20 cellular contexts compared by ENCODE assay signal in genomic region chr6:4586469-4586859, GRCh38.
DNase-seq lines count a peak whose midpoint lies in the region; ATAC-seq and TF ChIP-seq lines count a peak whose summit lies in the region.
"Had no signal": no experiment of that assay in that cellular context is flagged by ENCODE, and none has a peak within 500 bp of the region (broad histone marks: within the 10 kb centered on the region; RNA-seq: fewer than 3 reads in every experiment).

No MANE protein-coding gene starts in this region.

- H4K20me1 ChIP-seq in mammary epithelial cell (ENCODE audit: insufficient read depth, low read length) (no peaks in the 10 kb centered on the region), hepatocyte (ENCODE audit: insufficient read depth, poor library complexity, severe bottlenecking) (no peaks in the 10 kb centered on the region)

- intact Hi-C loops in mammary epithelial cell (cut with micrococcal nuclease) = no loop called here
- intact Hi-C loops in breast epithelium (cut with DNase I; ENCODE audit: low total_unique reads) = no loop called here
- intact Hi-C loops in upper lobe of right lung (cut with DNase I) = no loop called here

- dilution Hi-C loops in mammary epithelial cell (cut with HindIII; ENCODE audit: low sequenced_read_pairs) = no loop called here

- H3K36me3 ChIP-seq in mammary epithelial cell (ENCODE audit: insufficient read depth, low read length) (no peaks in the 10 kb centered on the region), breast epithelium (no peaks in the 10 kb centered on the region), hepatocyte (replicated peaks; ENCODE audit: insufficient read depth, low read depth) (no peaks in the 10 kb centered on the region), trophoblast cell (ENCODE audit: control insufficient read depth in 1 of 2, insufficient read depth in 2 of 2, low read length in 2 of 2) (no peaks in the 10 kb centered on the region), upper lobe of right lung (no peaks in the 10 kb centered on the region)

- H2BK120ac ChIP-seq in trophoblast cell (ENCODE audit: insufficient read depth, low read length, poor library complexity) = peak overlapping the region; percentile 93

- H4K12ac ChIP-seq in trophoblast cell (ENCODE audit: low read depth, low read length) = no peak overlapping the region

- H3K79me1 ChIP-seq in trophoblast cell (ENCODE audit: low read length) = peaks cover 25% of the 10 kb centered on the region

- H3K9ac ChIP-seq in mammary epithelial cell (ENCODE audit: insufficient read depth, low read length) (no peak overlapping the region), trophoblast cell (ENCODE audit: low read length) (no peak overlapping the region)
- H3K9ac ChIP-seq: GM23248 had no signal

- no peaks in the 10 kb centered on the region for H3K9me2 ChIP-seq in hepatocyte (replicated peaks; ENCODE audit: insufficient read depth)

- H3K18ac ChIP-seq in trophoblast cell (ENCODE audit: low read length) = no peak overlapping the region

- peak overlapping the region; percentile 3 for H3K14ac ChIP-seq in trophoblast cell (ENCODE audit: low read length)

- in situ Hi-C loops in mammary epithelial cell (cut with MboI; ENCODE audit: low sequenced_read_pairs in 2 of 2) = no loop called here

- H3K79me2 ChIP-seq in mammary epithelial cell (ENCODE audit: insufficient read depth, low read length) = no peaks in the 10 kb centered on the region
- H3K79me2 ChIP-seq in hepatocyte = no peaks in the 10 kb centered on the region
- peaks cover 2% of the 10 kb centered on the region for H3K79me2 ChIP-seq in trophoblast cell (ENCODE audit: control insufficient read depth, insufficient read depth, low read length, poor library complexity)

- TF ChIP-seq POLR2A in breast epithelium (IDR thresholded peaks at IDR 0.05) = no peak

- H3K27ac ChIP-seq in mammary epithelial cell (ENCODE audit: insufficient read depth, low read depth, low read length) = no peak overlapping the region
- no peak overlapping the region for H3K27ac ChIP-seq in breast epithelium
- peak overlapping the region; percentile 6 for H3K27ac ChIP-seq in hepatocyte
- H3K27ac ChIP-seq in trophoblast cell (ENCODE audit: low read depth, low read length) = peak overlapping the region; percentile 89
- no peak overlapping the region for H3K27ac ChIP-seq in upper lobe of right lung
- H3K27ac ChIP-seq: 22Rv1, GM23248 had no signal

- peak overlapping the region; percentile 48 for H2AK5ac ChIP-seq in trophoblast cell (ENCODE audit: low read length)

- peak overlapping the region; percentile 18 for H2AFZ ChIP-seq in mammary epithelial cell (ENCODE audit: low read depth, low read length)
- H2AFZ ChIP-seq in hepatocyte = no peak overlapping the region
- no peak overlapping the region for H2AFZ ChIP-seq in trophoblast cell (ENCODE audit: insufficient read depth, low read length, poor library complexity)
- H2AFZ ChIP-seq: GM23248 had no signal

- CTCF ChIA-PET in mammary epithelial cell (lab: Charles Lee; ENCODE audit: low non-redundant PET) = interaction anchor here (0.6 kb wide), 1 partner anchor 376 kb away, joined by 3 read pairs; no protein-coding TSS in a partner anchor

- peak overlapping the region; percentile 64 for H2BK5ac ChIP-seq in trophoblast cell (ENCODE audit: low read depth, low read length, poor library complexity)

- 100% methylated on average over 3 of the region's 3 CpGs for WGBS in mammary epithelial cell (ENCODE audit: low coverage, missing lambda C conversion rate)
- WGBS in hepatocyte (ENCODE audit: low lambda C conversion rate, missing lambda C conversion rate) = 93% methylated on average over 3 of the region's 3 CpGs
- no CpG with 5 or more reads among the region's 3 CpGs for WGBS in trophoblast cell (ENCODE audit: extremely low coverage, insufficient coverage, insufficient read length)

- no peak for TF ChIP-seq CTCF in mammary epithelial cell (conservative IDR thresholded peaks at IDR 0.05 in 1 of 2, IDR thresholded peaks at IDR 0.05 in 1 of 2; ENCODE audit: extremely low read depth in 1 of 2, insufficient read depth in 1 of 2, low read depth in 1 of 2, low read length in 2 of 2)
- TF ChIP-seq CTCF in breast epithelium (IDR thresholded peaks at IDR 0.05) = no peak
- no peak for TF ChIP-seq CTCF in hepatocyte (IDR thresholded peaks at IDR 0.05; ENCODE audit: poor library complexity)
- no peak for TF ChIP-seq CTCF in upper lobe of right lung (IDR thresholded peaks at IDR 0.05)

- peak overlapping the region; percentile 31 for H2BK12ac ChIP-seq in trophoblast cell (ENCODE audit: low read length)

- no peak overlapping the region for H3K4me3 ChIP-seq in mammary epithelial cell (replicated peaks in 1 of 3; ENCODE audit: insufficient read depth in 1 of 3, low read depth in 2 of 3, low read length in 3 of 3)
- H3K4me3 ChIP-seq in breast epithelium = no peak overlapping the region
- H3K4me3 ChIP-seq in hepatocyte = no peak overlapping the region
- no peak overlapping the region for H3K4me3 ChIP-seq in trophoblast cell (ENCODE audit: low read depth, low read length)
- no peak overlapping the region for H3K4me3 ChIP-seq in upper lobe of right lung
- H3K4me3 ChIP-seq: GM23248 had no signal

- H3K9me3 ChIP-seq in mammary epithelial cell (replicated peaks; ENCODE audit: insufficient read depth, low read length) = no peaks in the 10 kb centered on the region
- peaks cover 0 to 5% of the 10 kb centered on the region in 2 donors for H3K9me3 ChIP-seq in breast epithelium
- no peaks in the 10 kb centered on the region for H3K9me3 ChIP-seq in hepatocyte (ENCODE audit: low read depth)
- no peaks in the 10 kb centered on the region for H3K9me3 ChIP-seq in trophoblast cell (ENCODE audit: insufficient read depth, low read depth, low read length)
- H3K9me3 ChIP-seq in upper lobe of right lung = peaks cover 3% of the 10 kb centered on the region

- no TSS peak for BruUV-seq in mammary epithelial cell (replicated peaks; lab: Mats Ljungman, UMichigan)

- H3K27me3 ChIP-seq in mammary epithelial cell (ENCODE audit: insufficient read depth, low read length) = no peaks in the 10 kb centered on the region
- H3K27me3 ChIP-seq in breast epithelium = no peaks in the 10 kb centered on the region
- H3K27me3 ChIP-seq in hepatocyte = no peaks in the 10 kb centered on the region
- H3K27me3 ChIP-seq in trophoblast cell (ENCODE audit: insufficient read depth, low read length) = no peaks in the 10 kb centered on the region
- H3K27me3 ChIP-seq in upper lobe of right lung = no peaks in the 10 kb centered on the region

- H3K4me2 ChIP-seq in mammary epithelial cell (ENCODE audit: insufficient read depth, low read depth, low read length) (no peak overlapping the region), hepatocyte (no peak overlapping the region), trophoblast cell (ENCODE audit: low read length) (no peak overlapping the region)

- H4K91ac ChIP-seq in trophoblast cell (ENCODE audit: low read depth, low read length) = peak overlapping the region; percentile 95

- H3K4me1 ChIP-seq in mammary epithelial cell (ENCODE audit: insufficient read depth, low read length) (peaks cover 22% of the 10 kb centered on the region), breast epithelium (no peaks in the 10 kb centered on the region), hepatocyte (ENCODE audit: insufficient read depth) (peaks cover 5% of the 10 kb centered on the region), trophoblast cell (ENCODE audit: control insufficient read depth in 1 of 2, insufficient read depth in 2 of 2, low read length in 2 of 2) (peaks cover 25 to 31% of the 10 kb centered on the region in 2 experiments), upper lobe of right lung (no peaks in the 10 kb centered on the region)

- H3K4ac ChIP-seq in trophoblast cell (ENCODE audit: low read depth, low read length) = peak overlapping the region; percentile 1

- no peak overlapping the region for H3K23ac ChIP-seq in trophoblast cell (ENCODE audit: low read length)

- ATAC-seq in upper lobe of right lung = no peak
- ATAC-seq: HepG2 had no signal

- DNase-seq in mammary epithelial cell (no peak), breast epithelium (ENCODE audit: low spot score in 2 of 2) (no peak), hepatocyte (ENCODE audit: low spot score) (no peak), trophoblast cell (peak in 1 of 2 donors; percentile 44), NCI-H187 (lab: John Stamatoyannopoulos, UW) (no peak), upper lobe of right lung (no peak), NCI-H748 treated with DMSO at 0.1 percent for 48 hours (lab: John Stamatoyannopoulos, UW) (no peak)
- DNase-seq: DMS53, GM23248, H7, Kasumi-1, NCI-H1105, NCI-H1436 treated with DMSO at 0.1 percent for 48 hours, NCI-H2029, NCI-H446, NCI-H526, RPMI8226, SHP77 had no signal

- H4K8ac ChIP-seq in trophoblast cell (ENCODE audit: low read depth, low read length) = peak overlapping the region; percentile 11

Comparison
In these comparisons a context has a peak if more than half of its experiments do, and no peak if none do; other contexts are left out.
1. H3K27ac ChIP-seq: peak in hepatocyte (single experiment) and trophoblast cell (single experiment); none in mammary epithelial cell (single experiment), breast epithelium (0 of 2) and upper lobe of right lung (single experiment).